In genomic region chr16:27025581-27025980, GRCh38 we compare ENCODE assay signal across 18 cellular contexts. TPM values are rescaled to one million over a fixed set of nuclear protein-coding genes. Genes with fewer than 3 reads are reported as not detected.
A peak's percentile ranks its signal among the peaks of the same experiment; 100 is the strongest.
DNase-seq lines count a peak whose midpoint lies in the region; ATAC-seq, FAIRE-seq and TF ChIP-seq lines count a peak whose summit lies in the region.
"Had no signal": no experiment of that assay in that cellular context is flagged by ENCODE, and none has a peak within 500 bp of the region (broad histone marks: within the 10 kb centered on the region; RNA-seq: fewer than 3 reads in every experiment).

No MANE protein-coding gene starts in this region.

- peak; percentile 6 for DNase-seq in H4 (ENCODE audit: low spot score)
- DNase-seq in M059J (ENCODE audit: low read depth) = peak; percentile 2
- DNase-seq in GM12878 (ENCODE audit: low read depth, low spot score) = no peak
- DNase-seq in testis = peak; percentile 26
- DNase-seq in activated CD4-positive, alpha-beta T cell treated with anti-CD3 and anti-CD28 coated beads for 1 hour = no peak
- no peak for DNase-seq in stimulated activated CD4-positive, alpha-beta T cell treated with anti-CD3 and anti-CD28 coated beads, Interleukin-12 subunit alpha, Interleukin-12 subunit beta, amount 100 ng/mL, for 4 hours
- DNase-seq: BE2C; CD4-positive, alpha-beta memory T cell; DND-41; GDM1; H7 had no signal

- H3K27me3 ChIP-seq in GM12878 (replicated peaks in 1 of 2; ENCODE audit: control insufficient read depth in 2 of 2, insufficient read depth in 2 of 2, low read length in 1 of 2) (no peaks in the 10 kb centered on the region), testis (no peaks in the 10 kb centered on the region)
- H3K27me3 ChIP-seq: BE2C had no signal

- in situ Hi-C loops in GM12878 (cut with MboI) = no loop called here

- TF ChIP-seq CTCF in GM12878 (IDR thresholded peaks at IDR 0.05 in 2 of 3, conservative IDR thresholded peaks at IDR 0.05 in 1 of 3; ENCODE audit: control insufficient read depth in 2 of 3, extremely low read depth in 1 of 3, insufficient read depth in 1 of 3, low read depth in 3 of 3, low read length in 3 of 3) = no peak
- TF ChIP-seq CTCF in testis (IDR thresholded peaks at IDR 0.05) = no peak

- H4K20me1 ChIP-seq in GM12878 (ENCODE audit: control insufficient read depth, insufficient read depth) = no peaks in the 10 kb centered on the region

- ATAC-seq in GM12878 (no peak), HG02938 (IDR thresholded peaks at IDR 0.05; ENCODE audit: unreplicated experiment) (no peak)

- FAIRE-seq in GM12878 (lab: Jason Lieb, UNC) = no peak
- FAIRE-seq: A204.1, GM19239 had no signal

- H3K36me3 ChIP-seq in GM12878 (ENCODE audit: control insufficient read depth in 2 of 2, insufficient read depth in 2 of 2, low read length in 1 of 2) (no peaks in the 10 kb centered on the region), testis (ENCODE audit: low read depth, missing control alignments) (no peaks in the 10 kb centered on the region)
- H3K36me3 ChIP-seq: BE2C had no signal

- no peak overlapping the region for H3K4me3 ChIP-seq in GM12878
- no peak overlapping the region for H3K4me3 ChIP-seq in testis

- no peak overlapping the region for H3K4me2 ChIP-seq in GM12878 (ENCODE audit: control insufficient read depth, insufficient read depth)

- CTCF ChIA-PET in GM12878 (lab: Yijun Ruan, JAX) = no interaction called here

- no peak for TF ChIP-seq EP300 in GM12878 (IDR thresholded peaks at IDR 0.05; ENCODE audit: borderline replicate concordance in 1 of 2, control insufficient read depth in 1 of 2, low read depth in 2 of 2, low read length in 2 of 2)

- POLR2A ChIA-PET in GM12878 (lab: Charles Lee) = no interaction called here

- no peak overlapping the region for H3K9ac ChIP-seq in GM12878 (ENCODE audit: control insufficient read depth, insufficient read depth, low read length)

- no peaks in the 10 kb centered on the region for H3K79me2 ChIP-seq in GM12878 (ENCODE audit: control insufficient read depth, insufficient read depth, low read length)

- H3K27ac ChIP-seq in GM12878 (ENCODE audit: control insufficient read depth, insufficient read depth) = no peak overlapping the region
- H3K27ac ChIP-seq in testis = no peak overlapping the region
- H3K27ac ChIP-seq: C4-2B had no signal

- H2AFZ ChIP-seq in GM12878 (ENCODE audit: control insufficient read depth, low read depth, low read length) = no peak overlapping the region

- TF ChIP-seq RAD21 in GM12878 (IDR thresholded peaks at IDR 0.05; ENCODE audit: insufficient read depth, low read depth, low read length) = no peak

- H3K9me3 ChIP-seq in GM12878 (replicated peaks; ENCODE audit: control insufficient read depth, insufficient read depth, low read length) (no peaks in the 10 kb centered on the region), testis (no peaks in the 10 kb centered on the region)

- SMC1A ChIA-PET in GM12878 (lab: Charles Lee; ENCODE audit: uncharacterized antibody, unreplicated experiment) = no interaction called here

- BruUV-seq in GM12878 (replicated peaks; lab: Mats Ljungman, UMichigan) = no TSS peak

- H3K4me1 ChIP-seq in GM12878 (ENCODE audit: control insufficient read depth, insufficient read depth, low read length) (no peaks in the 10 kb centered on the region), testis (no peaks in the 10 kb centered on the region)
- H3K4me1 ChIP-seq: BE2C had no signal

- intact Hi-C loops in GM12878 (cut with micrococcal nuclease; ENCODE audit: unreplicated experiment) (no loop called here), testis (cut with DNase I; ENCODE audit: low total_unique reads) (no loop called here)

- RAD21 ChIA-PET in GM12878 (lab: Charles Lee; ENCODE audit: unreplicated experiment) = no interaction called here

- TF ChIP-seq POLR2A in GM12878 (IDR thresholded peaks at IDR 0.05; ENCODE audit: low read depth, low read length) = no peak
- no peak for TF ChIP-seq POLR2A in testis (IDR thresholded peaks at IDR 0.05)

- 44% methylated on average over 6 of the region's 6 CpGs for WGBS in GM12878 (ENCODE audit: insufficient coverage, insufficient replicate concordance, low lambda C conversion rate, missing lambda C conversion rate)
- WGBS in testis, 2 donors = 46 to 66% methylated on average over 6 of the region's 6 CpGs

TF ChIP-seq in GM12878, 131 proteins besides CTCF, POLR2A, EP300 and RAD21:
- peak; percentile 13 for TF ChIP-seq USF1 (IDR thresholded peaks at IDR 0.05; ENCODE audit: borderline replicate concordance, extremely low read length, insufficient read depth, low read depth, low read length)
- TF ChIP-seq BACH1 (IDR thresholded peaks at IDR 0.05; ENCODE audit: borderline replicate concordance) = no peak

RNA-seq across cellular contexts. Expression of gene C16orf82, which starts 41.1 kb away (rescaled TPM):
- total RNA-seq in H4 (2014; rRNA removed; shearing (Covaris generic)) = 0.08 TPM in 1 of 2 replicates, not detected in the other
- not detected in 2 replicates for total RNA-seq in M059J (2014; rRNA removed; shearing (Covaris generic))
- not detected in 2 replicates for total RNA-seq in GM12878 (2013; cell fraction: nucleolus; rRNA removed)
- total RNA-seq in GM12878 (2014; rRNA removed) (not detected in 2 replicates), GM12878 (2014; rRNA removed; fragmentation: Illumina TruSeq; extraction: Trizol) (not detected in 2 replicates), GM12878 (2021) (not detected in 2 replicates), testis (100 to 1,000 TPM; 133 to 364 TPM)
- polyA plus RNA-seq in GM12878 (2011; ENCODE audit: low read depth) = not detected
- polyA plus RNA-seq in GM12878 (2011; rRNA removed) (not detected in 2 replicates), GM12878 (2014; fragmentation: Illumina TruSeq; extraction: Trizol) (not detected in 2 replicates), GM12878 (2014; fragmentation: Nextera tagmentation; extraction: Ambion mirVana) (not detected), GM12878 (2014; rRNA removed) (not detected in 2 replicates), GM12878 (2016; fragmentation: Nextera tagmentation; extraction: Ambion mirVana) (not detected), testis (ENCODE audit: insufficient read depth, low read depth, low replicate concordance) (446 TPM)
- polyA plus RNA-seq in GM12878 (2011; cell fraction: cytosol; rRNA removed) = not detected in 2 replicates
- polyA plus RNA-seq in GM12878 (2011; cell fraction: nucleus; rRNA removed) = not detected in 2 replicates
- polyA plus RNA-seq in GM12878 (2012) = not detected in 2 replicates
- polyA minus RNA-seq in GM12878 (2011; rRNA and poly(A)+ RNA removed) = not detected in 2 replicates
- polyA minus RNA-seq in GM12878 (2011; cell fraction: cytosol; rRNA and poly(A)+ RNA removed) = not detected in 2 replicates
- polyA minus RNA-seq in GM12878 (2011; cell fraction: nucleus; rRNA and poly(A)+ RNA removed) = not detected in 2 replicates
- total RNA-seq: CD4-positive, alpha-beta memory T cell; H7; HT-29 had no signal
- polyA plus RNA-seq: AG04450; CD4-positive, alpha-beta memory T cell; IgD-negative memory B cell had no signal

Comparison
In these comparisons a context has a peak if more than half of its experiments do, and no peak if none do; other contexts are left out.
1. DNase-seq: peak in H4 (single experiment), M059J (single experiment) and testis (single experiment); none in GM12878 (single experiment), activated CD4-positive, alpha-beta T cell treated with anti-CD3 and anti-CD28 coated beads for 1 hour (single experiment) and stimulated activated CD4-positive, alpha-beta T cell treated with anti-CD3 and anti-CD28 coated beads, Interleukin-12 subunit alpha, Interleukin-12 subunit beta, amount 100 ng/mL, for 4 hours (single experiment).
2. RNA of gene C16orf82, which starts 41.1 kb away (total RNA-seq): 133 to 364 TPM in testis; 0.08 TPM in H4, not detected in M059J and not detected in GM12878; every median in the first group is over 100 times any median in the second.